8 cellular contexts compared by ENCODE assay signal in genomic region chr1:15939181-15940109, GRCh38. TPM values are rescaled to one million over a fixed set of nuclear protein-coding genes. Genes with fewer than 3 reads are reported as not detected.
DNase-seq lines count a peak whose midpoint lies in the region; ATAC-seq and TF ChIP-seq lines count a peak whose summit lies in the region.

No MANE protein-coding gene starts in this region.

- POLR2A ChIA-PET in AG04450 (lab: Yijun Ruan, JAX), result no interaction called here

- intact Hi-C loops in dendritic cell treated with granulocyte-macrophage colony-stimulating factor and Interleukin-4, amounts not matched to agents 40 ng/mL and 50 ng/mL, for 4 days (cut with micrococcal nuclease), result no loop called here

- H3K9me3 ChIP-seq in AG04450 (ENCODE audit: control insufficient read depth, insufficient read depth, low read length), result no peaks in the 10 kb centered on the region; the same call in 1 of the 2 replicates

- H3K27ac ChIP-seq in AG04450 (ENCODE audit: low read depth, low read length), result peak overlapping the region; percentile 68

- no peak overlapping the region for H3K4me3 ChIP-seq in AG04450 (ENCODE audit: low read depth, low read length)

- H3K4me3 Mint-ChIP-seq in dendritic cell treated with granulocyte-macrophage colony-stimulating factor and Interleukin-4, amounts not matched to agents 40 ng/mL and 50 ng/mL, for 4 days, result no peak overlapping the region

- DNase-seq in AG04450 (ENCODE audit: low read depth, low spot score) (no peak), NCI-H2196 (lab: John Stamatoyannopoulos, UW; ENCODE audit: unreplicated experiment) (peak; percentile 41), mucosa of gallbladder (ENCODE audit: low spot score) (peak; percentile 52), NCI-H345 (lab: John Stamatoyannopoulos, UW) (no peak), COLO668 (lab: John Stamatoyannopoulos, UW; ENCODE audit: unreplicated experiment) (no peak), HK-2 (ENCODE audit: unreplicated experiment) (no peak)

- H3K27me3 ChIP-seq in AG04450 (ENCODE audit: control insufficient read depth, insufficient read depth, low read length), result no peaks in the 10 kb centered on the region

- no peaks in the 10 kb centered on the region for H3K27me3 Mint-ChIP-seq in dendritic cell treated with granulocyte-macrophage colony-stimulating factor and Interleukin-4, amounts not matched to agents 40 ng/mL and 50 ng/mL, for 4 days

- peaks cover 18% of the 10 kb centered on the region for H3K4me1 Mint-ChIP-seq in dendritic cell treated with granulocyte-macrophage colony-stimulating factor and Interleukin-4, amounts not matched to agents 40 ng/mL and 50 ng/mL, for 4 days (ENCODE audit: low read depth)

- H3K9me3 Mint-ChIP-seq in dendritic cell treated with granulocyte-macrophage colony-stimulating factor and Interleukin-4, amounts not matched to agents 40 ng/mL and 50 ng/mL, for 4 days, result no peaks in the 10 kb centered on the region

- no peak for TF ChIP-seq CTCF in AG04450 (IDR thresholded peaks at IDR 0.05; ENCODE audit: low read depth, low read length)

- CTCF ChIA-PET in AG04450 (lab: Charles Lee), result no interaction called here

- no peak for ATAC-seq in GM18858 (IDR thresholded peaks at IDR 0.05; ENCODE audit: unreplicated experiment)

- peak overlapping the region; percentile 47 for H3K27ac Mint-ChIP-seq in dendritic cell treated with granulocyte-macrophage colony-stimulating factor and Interleukin-4, amounts not matched to agents 40 ng/mL and 50 ng/mL, for 4 days

- H3K36me3 Mint-ChIP-seq in dendritic cell treated with granulocyte-macrophage colony-stimulating factor and Interleukin-4, amounts not matched to agents 40 ng/mL and 50 ng/mL, for 4 days (ENCODE audit: low read depth), result peaks cover 100% of the 10 kb centered on the region

RNA-seq across cellular contexts. Expression of gene ZBTB17, which starts 36.5 kb away (rescaled TPM):
- 21.4 and 36.1 TPM in 2 replicates for polyA plus RNA-seq in AG04450 (2011; rRNA removed)
- 33.1 and 53.7 TPM in 2 replicates for polyA minus RNA-seq in AG04450 (2011; rRNA and poly(A)+ RNA removed)
- total RNA-seq in mucosa of gallbladder, result 41.3 TPM

Comparison
In these comparisons a context has a peak if more than half of its experiments do, and no peak if none do; other contexts are left out.
1. DNase-seq: peak in NCI-H2196 (single experiment) and mucosa of gallbladder (single experiment); none in AG04450 (single experiment), NCI-H345 (single experiment), COLO668 (single experiment) and HK-2 (single experiment).